In genomic region chr6:147974376-147974775, GRCh38 we compare ENCODE assay signal across 13 cellular contexts.
A peak's percentile ranks its signal among the peaks of the same experiment; 100 is the strongest.
DNase-seq lines count a peak whose midpoint lies in the region.
"Had no signal": no experiment of that assay in that cellular context is flagged by ENCODE, and none has a peak within 500 bp of the region (broad histone marks: within the 10 kb centered on the region; RNA-seq: fewer than 3 reads in every experiment).

No MANE protein-coding gene starts in this region.

- DNase-seq in SHP77 (lab: John Stamatoyannopoulos, UW) (peak; percentile 3 to 18), SHP77 treated with DMSO at 0.1 percent for 48 hours (lab: John Stamatoyannopoulos, UW) (no peak), SW480 (ENCODE audit: low spot score) (peak; percentile 3), glomerular visceral epithelial cell (ENCODE audit: extremely low spot score) (peak; percentile 4), SW 1271 (lab: John Stamatoyannopoulos, UW) (no peak), COR-L47 (lab: John Stamatoyannopoulos, UW) (no peak), GOT3 (lab: John Stamatoyannopoulos, UW) (no peak), DMS 273 treated with DMSO at 0.1 percent for 48 hours (lab: John Stamatoyannopoulos, UW) (no peak)
- DNase-seq: activated CD4-positive, alpha-beta T cell treated with anti-CD3 and anti-CD28 coated beads, Interleukin-2, amount 50 U/mL, for 48 hours; activated effector memory CD4-positive, alpha-beta T cell treated with anti-CD3 and anti-CD28 coated beads, Interleukin-2, amount 50 U/mL, for 16 hours; DMS79 treated with DMSO at 0.1 percent for 48 hours; kidney; NCI-H187 treated with DMSO at 0.1 percent for 48 hours had no signal

Comparison
In these comparisons a context has a peak if more than half of its experiments do, and no peak if none do; other contexts are left out.
1. DNase-seq: peak in SHP77 (2 of 2), SW480 (single experiment) and glomerular visceral epithelial cell (single experiment); none in SHP77 treated with DMSO at 0.1 percent for 48 hours (single experiment), SW 1271 (0 of 2), COR-L47 (single experiment), GOT3 (single experiment) and DMS 273 treated with DMSO at 0.1 percent for 48 hours (single experiment).